36 cellular contexts compared by ENCODE assay signal in genomic region chr3:142935963-142936362, GRCh38. TPM values are rescaled to one million over a fixed set of nuclear protein-coding genes. Genes with fewer than 3 reads are reported as not detected.
"Had no signal": no experiment of that assay in that cellular context is flagged by ENCODE, and none has a peak within 500 bp of the region (broad histone marks: within the 10 kb centered on the region; RNA-seq: fewer than 3 reads in every experiment).

No MANE protein-coding gene starts in this region.

- H3K4me3 Mint-ChIP-seq: activated CD8-positive, alpha-beta T cell treated with anti-CD3 and anti-CD28 coated beads for 36 hours; activated naive CD4-positive, alpha-beta T cell treated with anti-CD3 and anti-CD28 coated beads for 36 hours; activated naive CD4-positive, alpha-beta T cell treated with anti-CD3 and anti-CD28 coated beads, Interleukin-2, amount 50 U/mL, for 24 hours; activated naive CD8-positive, alpha-beta T cell treated with anti-CD3 and anti-CD28 coated beads for 36 hours; activated naive CD8-positive, alpha-beta T cell treated with anti-CD3 and anti-CD28 coated beads, Interleukin-2, amount 50 U/mL, for 24 hours; activated T-cell treated with anti-CD3 and anti-CD28 coated beads, Interleukin-2, amount 50 U/mL, for 4 hours; activated T-helper 17 cell treated with anti-CD3 and anti-CD28 coated beads, Interleukin-2, amount 50 U/mL, for 72 hours; WTC11 had no signal

- H3K27me3 Mint-ChIP-seq: activated naive CD8-positive, alpha-beta T cell treated with anti-CD3 and anti-CD28 coated beads for 36 hours had no signal

- H3K27ac ChIP-seq: adrenal gland, body of pancreas, cardiac muscle cell, colonic mucosa, epithelial cell of prostate, gastroesophageal sphincter, VCaP had no signal

- FAIRE-seq: endometrium, endothelial cell of umbilical vein, TTC549 had no signal

- H3K36me3 ChIP-seq: adrenal gland, cardiac muscle cell, colonic mucosa, gastroesophageal sphincter had no signal

- H3K27me3 ChIP-seq: adrenal gland, body of pancreas, cardiac muscle cell, colonic mucosa had no signal

- H3K9me3 ChIP-seq: adrenal gland, body of pancreas, colonic mucosa, gastroesophageal sphincter had no signal

- H3K4me1 Mint-ChIP-seq: activated naive CD4-positive, alpha-beta T cell treated with anti-CD3 and anti-CD28 coated beads, Interleukin-2, amount 50 U/mL, for 24 hours; activated naive CD8-positive, alpha-beta T cell treated with anti-CD3 and anti-CD28 coated beads for 36 hours; activated naive CD8-positive, alpha-beta T cell treated with anti-CD3 and anti-CD28 coated beads, Interleukin-2, amount 50 U/mL, for 24 hours; activated T-helper 17 cell treated with anti-CD3 and anti-CD28 coated beads, Interleukin-2, amount 50 U/mL, for 72 hours had no signal

- H3K27ac Mint-ChIP-seq: activated CD8-positive, alpha-beta T cell treated with anti-CD3 and anti-CD28 coated beads for 36 hours; activated naive CD4-positive, alpha-beta T cell treated with anti-CD3 and anti-CD28 coated beads for 36 hours; activated naive CD4-positive, alpha-beta T cell treated with anti-CD3 and anti-CD28 coated beads, Interleukin-2, amount 50 U/mL, for 24 hours; activated naive CD8-positive, alpha-beta T cell treated with anti-CD3 and anti-CD28 coated beads for 36 hours; activated naive CD8-positive, alpha-beta T cell treated with anti-CD3 and anti-CD28 coated beads, Interleukin-2, amount 50 U/mL, for 24 hours; activated T-helper 17 cell treated with anti-CD3 and anti-CD28 coated beads, Interleukin-2, amount 50 U/mL, for 72 hours; WTC11 had no signal

- H3K9me3 Mint-ChIP-seq: activated CD8-positive, alpha-beta T cell treated with anti-CD3 and anti-CD28 coated beads for 36 hours; activated naive CD4-positive, alpha-beta T cell treated with anti-CD3 and anti-CD28 coated beads for 36 hours; activated naive CD4-positive, alpha-beta T cell treated with anti-CD3 and anti-CD28 coated beads, Interleukin-2, amount 50 U/mL, for 24 hours; activated naive CD8-positive, alpha-beta T cell treated with anti-CD3 and anti-CD28 coated beads for 36 hours; activated naive CD8-positive, alpha-beta T cell treated with anti-CD3 and anti-CD28 coated beads, Interleukin-2, amount 50 U/mL, for 24 hours; activated T-cell treated with anti-CD3 and anti-CD28 coated beads, Interleukin-2, amount 50 U/mL, for 4 hours; activated T-helper 17 cell treated with anti-CD3 and anti-CD28 coated beads, Interleukin-2, amount 50 U/mL, for 72 hours had no signal

- ATAC-seq: activated CD8-positive, alpha-beta T cell treated with anti-CD3 and anti-CD28 coated beads for 36 hours; activated naive CD8-positive, alpha-beta T cell treated with anti-CD3 and anti-CD28 coated beads, Interleukin-2, amount 50 U/mL, for 24 hours; activated T-cell treated with anti-CD3 and anti-CD28 coated beads, Interleukin-2, amount 50 U/mL, for 4 hours; activated T-helper 17 cell treated with anti-CD3 and anti-CD28 coated beads, Interleukin-2, amount 50 U/mL, for 72 hours; body of pancreas; gastroesophageal sphincter; WTC11 had no signal

- H3K4me3 ChIP-seq: adrenal gland, body of pancreas, cardiac muscle cell, colonic mucosa, gastroesophageal sphincter had no signal

- H3K36me3 Mint-ChIP-seq: activated naive CD4-positive, alpha-beta T cell treated with anti-CD3 and anti-CD28 coated beads, Interleukin-2, amount 50 U/mL, for 24 hours; activated naive CD8-positive, alpha-beta T cell treated with anti-CD3 and anti-CD28 coated beads for 36 hours; WTC11 had no signal

- DNase-seq: activated CD4-positive, alpha-beta T cell treated with anti-CD3 and anti-CD28 coated beads for 1 hour; activated CD4-positive, alpha-beta T cell treated with anti-CD3 and anti-CD28 coated beads for 4 hours; activated CD4-positive, alpha-beta T cell treated with anti-CD3 and anti-CD28 coated beads, Interleukin-2, amount 50 U/mL, for 1 hour; activated CD4-positive, alpha-beta T cell treated with anti-CD3 and anti-CD28 coated beads, Interleukin-2, amount 50 U/mL, for 48 hours; activated CD8-positive, alpha-beta memory T cell treated with anti-CD3 and anti-CD28 coated beads for 24 hours; activated CD8-positive, alpha-beta T cell treated with anti-CD3 and anti-CD28 coated beads for 36 hours; activated effector memory CD4-positive, alpha-beta T cell treated with Interleukin-2 at 50 U/mL for 16 hours; activated naive CD4-positive, alpha-beta T cell treated with anti-CD3 and anti-CD28 coated beads for 36 hours; activated naive CD8-positive, alpha-beta T cell treated with anti-CD3 and anti-CD28 coated beads for 36 hours; activated naive CD8-positive, alpha-beta T cell treated with anti-CD3 and anti-CD28 coated beads, Interleukin-2, amount 50 U/mL, for 24 hours; activated T-cell treated with anti-CD3 and anti-CD28 coated beads, Interleukin-2, amount 50 U/mL, for 4 hours; adrenal gland; amygdala; aorta; body of pancreas; central memory CD4-positive, alpha-beta T cell; cerebellar nuclear complex; colonic mucosa; effector CD8-positive, alpha-beta T cell; foreskin melanocyte; T-helper 2 cell had no signal

- H3K4me1 ChIP-seq: adrenal gland, body of pancreas, colonic mucosa, gastroesophageal sphincter had no signal

RNA-seq across cellular contexts. Expression of gene PAQR9, which starts 27.5 kb away (rescaled TPM):
- total RNA-seq: activated CD8-positive, alpha-beta T cell treated with anti-CD3 and anti-CD28 coated beads for 36 hours; activated naive CD4-positive, alpha-beta T cell treated with anti-CD3 and anti-CD28 coated beads for 36 hours; activated naive CD8-positive, alpha-beta T cell treated with anti-CD3 and anti-CD28 coated beads for 36 hours; activated T-cell treated with anti-CD3 and anti-CD28 coated beads, Interleukin-2, amount 50 U/mL, for 4 hours; activated T-helper 17 cell treated with anti-CD3 and anti-CD28 coated beads, Interleukin-2, amount 50 U/mL, for 72 hours; aorta; colonic mucosa; dermis microvascular lymphatic vessel endothelial cell; endothelial cell of umbilical vein; fibroblast of villous mesenchyme; gastroesophageal sphincter; glomerular endothelial cell; T-helper 1 cell treated with Interleukin-12 subunit alpha and Interleukin-12 subunit beta and Interleukin-4 antibody, amounts not matched to agents 30 ng/mL and 1 ng/mL, for 36 hours had no signal
- polyA plus RNA-seq: aorta, endothelial cell of umbilical vein, esophagus had no signal

RNA-seq across cellular contexts. Expression of gene PCOLCE2, which starts 47.1 kb away (rescaled TPM):
- total RNA-seq: endothelial cell of umbilical vein had no signal
- polyA plus RNA-seq: endothelial cell of umbilical vein had no signal
